ENCODE assay signal across 20 cellular contexts in genomic region chr11:69411257-69411924, GRCh38.
"Had no signal": no experiment of that assay in that cellular context is flagged by ENCODE, and none has a peak within 500 bp of the region (broad histone marks: within the 10 kb centered on the region; RNA-seq: fewer than 3 reads in every experiment).

No MANE protein-coding gene starts in this region.

- H3K36me3 ChIP-seq: neutrophil, right atrium auricular region, tibial nerve, uterus had no signal

- H3K4me3 ChIP-seq: right atrium auricular region, skin epidermis, tibial nerve, uterus had no signal

- H3K27ac ChIP-seq: neutrophil, right atrium auricular region, skin epidermis, tibial nerve, uterus had no signal

- H3K9me3 Mint-ChIP-seq: activated CD8-positive, alpha-beta T cell treated with anti-CD3 and anti-CD28 coated beads for 36 hours; dendritic cell treated with granulocyte-macrophage colony-stimulating factor and Interleukin-4, amounts not matched to agents 40 ng/mL and 50 ng/mL, for 4 days; effector memory CD8-positive, alpha-beta T cell; natural killer cell had no signal

- H3K27ac Mint-ChIP-seq: activated CD8-positive, alpha-beta T cell treated with anti-CD3 and anti-CD28 coated beads for 36 hours; dendritic cell treated with granulocyte-macrophage colony-stimulating factor and Interleukin-4, amounts not matched to agents 40 ng/mL and 50 ng/mL, for 4 days; effector memory CD8-positive, alpha-beta T cell; natural killer cell; T-helper 17 cell had no signal

- ATAC-seq: activated CD8-positive, alpha-beta T cell treated with anti-CD3 and anti-CD28 coated beads for 36 hours; effector memory CD8-positive, alpha-beta T cell; left ventricle myocardium superior; natural killer cell; T-helper 17 cell had no signal

- H3K4me1 ChIP-seq: uterus had no signal

- H3K4me3 Mint-ChIP-seq: activated CD8-positive, alpha-beta T cell treated with anti-CD3 and anti-CD28 coated beads for 36 hours; dendritic cell treated with granulocyte-macrophage colony-stimulating factor and Interleukin-4, amounts not matched to agents 40 ng/mL and 50 ng/mL, for 4 days; effector memory CD8-positive, alpha-beta T cell; natural killer cell; T-helper 17 cell had no signal

- H3K27me3 ChIP-seq: right atrium auricular region, tibial nerve, uterus had no signal

- DNase-seq: activated CD4-positive, alpha-beta T cell treated with anti-CD3 and anti-CD28 coated beads for 48 hours; activated CD8-positive, alpha-beta T cell treated with anti-CD3 and anti-CD28 coated beads for 36 hours; activated naive CD4-positive, alpha-beta T cell treated with Interleukin-2 at 50 U/mL for 16 hours; anterior cingulate cortex; cerebellar nuclear complex; effector memory CD8-positive, alpha-beta T cell; erythroblast; glutamatergic neuron; left ventricle myocardium superior; mesenchymal stem cell; natural killer cell; stimulated activated CD4-positive, alpha-beta T cell treated with anti-CD3 and anti-CD28 coated beads, Interleukin-15, amount 100 ng/mL, for 24 hours; stimulated activated CD4-positive, alpha-beta T cell treated with anti-CD3 and anti-CD28 coated beads, Interleukin-4, amount 100 ng/mL, for 1 hour; T-helper 17 cell; uterus had no signal

- H3K36me3 Mint-ChIP-seq: natural killer cell had no signal

- H3K9me3 ChIP-seq: neutrophil, right atrium auricular region, tibial nerve, uterus had no signal
